In the genomic region with DNA sequence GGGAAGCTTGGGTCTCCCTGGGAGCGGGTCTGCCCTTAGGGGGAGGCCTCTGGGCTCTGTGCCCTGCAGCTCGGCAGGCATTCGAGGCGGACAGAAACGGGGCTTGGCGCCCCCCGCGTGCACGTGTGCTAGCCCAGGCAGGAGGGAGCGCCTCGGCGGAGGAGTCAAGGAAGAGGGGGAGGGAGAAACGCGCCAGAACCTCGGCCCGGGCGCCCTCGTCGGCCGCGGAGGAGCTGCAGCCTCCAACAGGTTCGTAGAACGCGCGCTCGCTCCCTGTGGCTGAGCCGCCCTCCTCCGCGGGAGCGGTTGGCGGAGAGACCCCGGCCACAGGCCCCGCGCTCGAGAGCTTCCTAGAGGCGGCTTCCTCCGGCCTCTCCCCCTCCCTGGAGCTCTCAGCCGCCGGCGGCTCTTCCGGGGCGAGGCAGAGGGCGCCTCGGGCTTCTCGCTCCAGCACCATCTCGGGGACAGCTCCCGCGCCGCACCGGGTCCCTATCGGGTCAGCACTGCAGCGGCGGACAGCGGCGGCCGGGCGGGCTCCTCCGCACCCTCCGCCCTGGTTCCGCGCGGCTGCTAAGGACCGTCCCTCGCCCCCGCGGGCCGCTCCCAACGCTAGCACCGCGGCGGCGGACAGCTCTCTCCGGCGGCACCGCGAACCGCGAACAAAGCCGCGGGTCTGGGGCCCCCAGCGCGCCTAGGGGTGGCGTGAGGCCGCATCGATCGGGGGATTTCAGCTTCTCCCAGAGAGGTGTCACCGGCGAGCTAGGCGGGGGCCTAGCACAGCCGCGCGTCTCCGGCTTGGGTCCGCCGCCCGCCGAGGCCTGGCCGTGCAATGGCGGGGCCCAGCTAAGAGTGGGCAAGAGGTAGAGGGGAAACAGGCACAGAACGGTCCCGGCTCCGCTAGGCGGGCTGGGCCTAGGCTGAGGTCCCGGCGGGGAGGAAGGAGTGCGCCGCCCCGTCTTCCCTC, we compare ENCODE assay signal across 1 cellular context.
TF ChIP-seq lines count a peak whose summit lies in the region.

No MANE protein-coding gene starts in this region.

TF ChIP-seq in GM12878, 131 proteins besides CTCF, POLR2A, EP300 and RAD21 (continued from another document):
- TF ChIP-seq, protein P1, sequence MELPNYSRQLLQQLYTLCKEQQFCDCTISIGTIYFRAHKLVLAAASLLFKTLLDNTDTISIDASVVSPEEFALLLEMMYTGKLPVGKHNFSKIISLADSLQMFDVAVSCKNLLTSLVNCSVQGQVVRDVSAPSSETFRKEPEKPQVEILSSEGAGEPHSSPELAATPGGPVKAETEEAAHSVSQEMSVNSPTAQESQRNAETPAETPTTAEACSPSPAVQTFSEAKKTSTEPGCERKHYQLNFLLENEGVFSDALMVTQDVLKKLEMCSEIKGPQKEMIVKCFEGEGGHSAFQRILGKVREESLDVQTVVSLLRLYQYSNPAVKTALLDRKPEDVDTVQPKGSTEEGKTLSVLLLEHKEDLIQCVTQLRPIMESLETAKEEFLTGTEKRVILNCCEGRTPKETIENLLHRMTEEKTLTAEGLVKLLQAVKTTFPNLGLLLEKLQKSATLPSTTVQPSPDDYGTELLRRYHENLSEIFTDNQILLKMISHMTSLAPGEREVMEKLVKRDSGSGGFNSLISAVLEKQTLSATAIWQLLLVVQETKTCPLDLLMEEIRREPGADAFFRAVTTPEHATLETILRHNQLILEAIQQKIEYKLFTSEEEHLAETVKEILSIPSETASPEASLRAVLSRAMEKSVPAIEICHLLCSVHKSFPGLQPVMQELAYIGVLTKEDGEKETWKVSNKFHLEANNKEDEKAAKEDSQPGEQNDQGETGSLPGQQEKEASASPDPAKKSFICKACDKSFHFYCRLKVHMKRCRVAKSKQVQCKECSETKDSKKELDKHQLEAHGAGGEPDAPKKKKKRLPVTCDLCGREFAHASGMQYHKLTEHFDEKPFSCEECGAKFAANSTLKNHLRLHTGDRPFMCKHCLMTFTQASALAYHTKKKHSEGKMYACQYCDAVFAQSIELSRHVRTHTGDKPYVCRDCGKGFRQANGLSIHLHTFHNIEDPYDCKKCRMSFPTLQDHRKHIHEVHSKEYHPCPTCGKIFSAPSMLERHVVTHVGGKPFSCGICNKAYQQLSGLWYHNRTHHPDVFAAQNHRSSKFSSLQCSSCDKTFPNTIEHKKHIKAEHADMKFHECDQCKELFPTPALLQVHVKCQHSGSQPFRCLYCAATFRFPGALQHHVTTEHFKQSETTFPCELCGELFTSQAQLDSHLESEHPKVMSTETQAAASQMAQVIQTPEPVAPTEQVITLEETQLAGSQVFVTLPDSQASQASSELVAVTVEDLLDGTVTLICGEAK (IDR thresholded peaks at IDR 0.05; ENCODE audit: borderline replicate concordance): peak; percentile 29; the same call in 1 of the 2 replicates
- TF ChIP-seq, protein P2, sequence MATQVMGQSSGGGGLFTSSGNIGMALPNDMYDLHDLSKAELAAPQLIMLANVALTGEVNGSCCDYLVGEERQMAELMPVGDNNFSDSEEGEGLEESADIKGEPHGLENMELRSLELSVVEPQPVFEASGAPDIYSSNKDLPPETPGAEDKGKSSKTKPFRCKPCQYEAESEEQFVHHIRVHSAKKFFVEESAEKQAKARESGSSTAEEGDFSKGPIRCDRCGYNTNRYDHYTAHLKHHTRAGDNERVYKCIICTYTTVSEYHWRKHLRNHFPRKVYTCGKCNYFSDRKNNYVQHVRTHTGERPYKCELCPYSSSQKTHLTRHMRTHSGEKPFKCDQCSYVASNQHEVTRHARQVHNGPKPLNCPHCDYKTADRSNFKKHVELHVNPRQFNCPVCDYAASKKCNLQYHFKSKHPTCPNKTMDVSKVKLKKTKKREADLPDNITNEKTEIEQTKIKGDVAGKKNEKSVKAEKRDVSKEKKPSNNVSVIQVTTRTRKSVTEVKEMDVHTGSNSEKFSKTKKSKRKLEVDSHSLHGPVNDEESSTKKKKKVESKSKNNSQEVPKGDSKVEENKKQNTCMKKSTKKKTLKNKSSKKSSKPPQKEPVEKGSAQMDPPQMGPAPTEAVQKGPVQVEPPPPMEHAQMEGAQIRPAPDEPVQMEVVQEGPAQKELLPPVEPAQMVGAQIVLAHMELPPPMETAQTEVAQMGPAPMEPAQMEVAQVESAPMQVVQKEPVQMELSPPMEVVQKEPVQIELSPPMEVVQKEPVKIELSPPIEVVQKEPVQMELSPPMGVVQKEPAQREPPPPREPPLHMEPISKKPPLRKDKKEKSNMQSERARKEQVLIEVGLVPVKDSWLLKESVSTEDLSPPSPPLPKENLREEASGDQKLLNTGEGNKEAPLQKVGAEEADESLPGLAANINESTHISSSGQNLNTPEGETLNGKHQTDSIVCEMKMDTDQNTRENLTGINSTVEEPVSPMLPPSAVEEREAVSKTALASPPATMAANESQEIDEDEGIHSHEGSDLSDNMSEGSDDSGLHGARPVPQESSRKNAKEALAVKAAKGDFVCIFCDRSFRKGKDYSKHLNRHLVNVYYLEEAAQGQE (IDR thresholded peaks at IDR 0.05; ENCODE audit: low read depth, low read length): peak; percentile 98
- TF ChIP-seq MXI1 (IDR thresholded peaks at IDR 0.05; ENCODE audit: low read depth, low read length) (0 out of 2 replicates have a peak, but pooled peaks have one; percentile 23), ZNF207 (IDR thresholded peaks at IDR 0.05; ENCODE audit: borderline replicate concordance) (no peak)
